In the genomic region with DNA sequence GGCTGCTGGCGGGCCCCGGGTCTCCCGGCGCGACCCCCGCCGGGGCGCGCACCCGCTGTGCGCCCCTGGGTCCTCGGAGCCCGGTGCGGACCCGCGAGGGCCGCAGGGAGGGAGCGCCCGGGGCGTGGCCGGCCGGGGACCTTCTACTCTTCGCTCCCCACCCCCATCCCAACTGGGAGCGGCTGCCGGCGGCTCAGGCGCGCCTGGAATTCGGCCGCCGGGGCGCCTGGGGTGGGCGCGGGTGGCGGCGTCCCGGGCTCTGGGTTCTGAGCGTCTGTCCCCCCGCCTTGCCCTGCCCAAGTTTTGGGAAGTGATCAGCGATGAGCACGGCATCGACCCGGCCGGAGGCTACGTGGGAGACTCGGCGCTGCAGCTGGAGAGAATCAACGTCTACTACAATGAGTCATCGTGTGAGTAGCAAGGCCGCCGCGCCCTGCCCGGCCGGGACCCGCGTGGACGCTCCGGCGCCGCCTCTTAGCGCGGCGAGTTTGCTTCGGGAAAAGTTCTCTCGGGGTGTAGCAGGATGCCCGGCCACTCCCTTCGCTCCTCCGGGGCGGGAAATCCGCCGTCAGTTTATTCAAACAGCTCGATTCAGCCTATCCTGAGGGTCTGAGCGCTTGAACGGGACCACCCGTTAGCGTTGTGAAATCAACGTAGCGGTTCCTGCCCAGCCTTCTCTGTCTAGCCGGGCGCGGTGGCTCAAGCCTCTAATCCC, we compare ENCODE assay signal across 1 cellular context.
TF ChIP-seq lines count a peak whose summit lies in the region.

No MANE protein-coding gene starts in this region.

TF ChIP-seq in K562, 482 proteins besides CTCF, POLR2A, EP300 and RAD21 (continued from another document and continues in another):
- no peak for TF ChIP-seq ZFP1 (CRISPR knock-in tag; IDR thresholded peaks at IDR 0.05)
- no peak for TF ChIP-seq HSF4 (CRISPR knock-in tag; IDR thresholded peaks at IDR 0.05; ENCODE audit: borderline replicate concordance)
- no peak for TF ChIP-seq U2AF2 (optimal IDR thresholded peaks at IDR 0.05; ENCODE audit: low read depth, low read length)
- no peak for TF ChIP-seq ZNF707 (CRISPR knock-in tag; conservative IDR thresholded peaks at IDR 0.05)
- 0 out of 2 replicates have a peak, but pooled peaks have one; percentile 13 for TF ChIP-seq CHCHD3 (CRISPR knock-in tag; IDR thresholded peaks at IDR 0.05)
- no peak for TF ChIP-seq RUNX1 (IDR thresholded peaks at IDR 0.05; ENCODE audit: low read depth)
- no peak for TF ChIP-seq CBX8 (IDR thresholded peaks at IDR 0.05; ENCODE audit: borderline replicate concordance, extremely low read depth, low read depth, low read length, poor library complexity, severe bottlenecking)
- TF ChIP-seq ZNF668 (CRISPR knock-in tag; IDR thresholded peaks at IDR 0.05): 0 out of 2 replicates have a peak, but pooled peaks have one; percentile 3
- no peak for TF ChIP-seq BDP1 (IDR thresholded peaks at IDR 0.05; ENCODE audit: insufficient read depth, insufficient read length)
- TF ChIP-seq, protein P1, sequence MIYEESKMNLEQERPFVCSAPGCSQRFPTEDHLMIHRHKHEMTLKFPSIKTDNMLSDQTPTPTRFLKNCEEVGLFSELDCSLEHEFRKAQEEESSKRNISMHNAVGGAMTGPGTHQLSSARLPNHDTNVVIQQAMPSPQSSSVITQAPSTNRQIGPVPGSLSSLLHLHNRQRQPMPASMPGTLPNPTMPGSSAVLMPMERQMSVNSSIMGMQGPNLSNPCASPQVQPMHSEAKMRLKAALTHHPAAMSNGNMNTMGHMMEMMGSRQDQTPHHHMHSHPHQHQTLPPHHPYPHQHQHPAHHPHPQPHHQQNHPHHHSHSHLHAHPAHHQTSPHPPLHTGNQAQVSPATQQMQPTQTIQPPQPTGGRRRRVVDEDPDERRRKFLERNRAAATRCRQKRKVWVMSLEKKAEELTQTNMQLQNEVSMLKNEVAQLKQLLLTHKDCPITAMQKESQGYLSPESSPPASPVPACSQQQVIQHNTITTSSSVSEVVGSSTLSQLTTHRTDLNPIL (CRISPR knock-in tag; IDR thresholded peaks at IDR 0.05): no peak
- TF ChIP-seq SETDB1 (IDR thresholded peaks at IDR 0.05; ENCODE audit: low read length): no peak
- TF ChIP-seq, protein P2, sequence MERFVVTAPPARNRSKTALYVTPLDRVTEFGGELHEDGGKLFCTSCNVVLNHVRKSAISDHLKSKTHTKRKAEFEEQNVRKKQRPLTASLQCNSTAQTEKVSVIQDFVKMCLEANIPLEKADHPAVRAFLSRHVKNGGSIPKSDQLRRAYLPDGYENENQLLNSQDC (CRISPR knock-in tag; IDR thresholded peaks at IDR 0.05): no peak
- no peak for TF ChIP-seq IRF2 (CRISPR knock-in tag; IDR thresholded peaks at IDR 0.05)
- TF ChIP-seq, protein P3, sequence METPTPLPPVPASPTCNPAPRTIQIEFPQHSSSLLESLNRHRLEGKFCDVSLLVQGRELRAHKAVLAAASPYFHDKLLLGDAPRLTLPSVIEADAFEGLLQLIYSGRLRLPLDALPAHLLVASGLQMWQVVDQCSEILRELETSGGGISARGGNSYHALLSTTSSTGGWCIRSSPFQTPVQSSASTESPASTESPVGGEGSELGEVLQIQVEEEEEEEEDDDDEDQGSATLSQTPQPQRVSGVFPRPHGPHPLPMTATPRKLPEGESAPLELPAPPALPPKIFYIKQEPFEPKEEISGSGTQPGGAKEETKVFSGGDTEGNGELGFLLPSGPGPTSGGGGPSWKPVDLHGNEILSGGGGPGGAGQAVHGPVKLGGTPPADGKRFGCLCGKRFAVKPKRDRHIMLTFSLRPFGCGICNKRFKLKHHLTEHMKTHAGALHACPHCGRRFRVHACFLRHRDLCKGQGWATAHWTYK (CRISPR knock-in tag; IDR thresholded peaks at IDR 0.05): peak; percentile 67; the same call in 1 of the 2 replicates
- TF ChIP-seq EGR1 (conservative IDR thresholded peaks at IDR 0.05): peak; percentile 43
- TF ChIP-seq SMAD3 (CRISPR knock-in tag; conservative IDR thresholded peaks at IDR 0.05): no peak
- TF ChIP-seq RBBP5 (IDR thresholded peaks at IDR 0.05; ENCODE audit: borderline replicate concordance, insufficient read depth, low read length, poor library complexity, severe bottlenecking): peak; percentile 50
- TF ChIP-seq ZFP36 (IDR thresholded peaks at IDR 0.05; ENCODE audit: low read depth, low read length, partially characterized antibody): no peak
- TF ChIP-seq KLF1 (tag; IDR thresholded peaks at IDR 0.05): no peak
- no peak for TF ChIP-seq POLR2AphosphoS2 (IDR thresholded peaks at IDR 0.05; ENCODE audit: low read length)
- TF ChIP-seq HCFC1 (IDR thresholded peaks at IDR 0.05; ENCODE audit: low read depth, low read length): no peak
- no peak for TF ChIP-seq MAFK (IDR thresholded peaks at IDR 0.05; ENCODE audit: low read length)
- TF ChIP-seq TGIF2 (CRISPR knock-in tag; IDR thresholded peaks at IDR 0.05): no peak
- 0 out of 2 replicates have a peak, but pooled peaks have one; percentile 2 for TF ChIP-seq ZNF316 (IDR thresholded peaks at IDR 0.05)
- no peak; the same call in 1 of the 2 replicates for TF ChIP-seq ZNF263 (CRISPR knock-in tag; IDR thresholded peaks at IDR 0.05; ENCODE audit: borderline replicate concordance)
- no peak for TF ChIP-seq RBM15 (IDR thresholded peaks at IDR 0.05; ENCODE audit: insufficient read depth, low read length)
- TF ChIP-seq, protein P4, sequence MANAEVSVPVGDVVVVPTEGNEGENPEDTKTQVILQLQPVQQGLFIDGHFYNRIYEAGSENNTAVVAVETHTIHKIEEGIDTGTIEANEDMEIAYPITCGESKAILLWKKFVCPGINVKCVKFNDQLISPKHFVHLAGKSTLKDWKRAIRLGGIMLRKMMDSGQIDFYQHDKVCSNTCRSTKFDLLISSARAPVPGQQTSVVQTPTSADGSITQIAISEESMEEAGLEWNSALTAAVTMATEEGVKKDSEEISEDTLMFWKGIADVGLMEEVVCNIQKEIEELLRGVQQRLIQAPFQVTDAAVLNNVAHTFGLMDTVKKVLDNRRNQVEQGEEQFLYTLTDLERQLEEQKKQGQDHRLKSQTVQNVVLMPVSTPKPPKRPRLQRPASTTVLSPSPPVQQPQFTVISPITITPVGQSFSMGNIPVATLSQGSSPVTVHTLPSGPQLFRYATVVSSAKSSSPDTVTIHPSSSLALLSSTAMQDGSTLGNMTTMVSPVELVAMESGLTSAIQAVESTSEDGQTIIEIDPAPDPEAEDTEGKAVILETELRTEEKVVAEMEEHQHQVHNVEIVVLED (CRISPR knock-in tag; IDR thresholded peaks at IDR 0.05): no peak
- TF ChIP-seq PHB (CRISPR knock-in tag; IDR thresholded peaks at IDR 0.05): no peak
- peak; percentile 78 for TF ChIP-seq CREM (IDR thresholded peaks at IDR 0.05; ENCODE audit: low read depth)
- TF ChIP-seq, protein P5, sequence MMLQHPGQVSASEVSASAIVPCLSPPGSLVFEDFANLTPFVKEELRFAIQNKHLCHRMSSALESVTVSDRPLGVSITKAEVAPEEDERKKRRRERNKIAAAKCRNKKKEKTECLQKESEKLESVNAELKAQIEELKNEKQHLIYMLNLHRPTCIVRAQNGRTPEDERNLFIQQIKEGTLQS (IDR thresholded peaks at IDR 0.05): peak; percentile 95
- TF ChIP-seq, protein P5 (CRISPR knock-in tag; conservative IDR thresholded peaks at IDR 0.05): peak; percentile 80
- TF ChIP-seq HNRNPL (IDR thresholded peaks at IDR 0.05; ENCODE audit: low read depth, low read length): no peak
- no peak for TF ChIP-seq ZNF354B (CRISPR knock-in tag; IDR thresholded peaks at IDR 0.05)
- no peak for TF ChIP-seq HEY1 (CRISPR knock-in tag; IDR thresholded peaks at IDR 0.05; ENCODE audit: borderline replicate concordance)
- TF ChIP-seq DIDO1 (tag; IDR thresholded peaks at IDR 0.05; ENCODE audit: low read depth): no peak
- TF ChIP-seq MED1 (CRISPR knock-in tag; IDR thresholded peaks at IDR 0.05; ENCODE audit: borderline replicate concordance): no peak
- TF ChIP-seq, protein P6, sequence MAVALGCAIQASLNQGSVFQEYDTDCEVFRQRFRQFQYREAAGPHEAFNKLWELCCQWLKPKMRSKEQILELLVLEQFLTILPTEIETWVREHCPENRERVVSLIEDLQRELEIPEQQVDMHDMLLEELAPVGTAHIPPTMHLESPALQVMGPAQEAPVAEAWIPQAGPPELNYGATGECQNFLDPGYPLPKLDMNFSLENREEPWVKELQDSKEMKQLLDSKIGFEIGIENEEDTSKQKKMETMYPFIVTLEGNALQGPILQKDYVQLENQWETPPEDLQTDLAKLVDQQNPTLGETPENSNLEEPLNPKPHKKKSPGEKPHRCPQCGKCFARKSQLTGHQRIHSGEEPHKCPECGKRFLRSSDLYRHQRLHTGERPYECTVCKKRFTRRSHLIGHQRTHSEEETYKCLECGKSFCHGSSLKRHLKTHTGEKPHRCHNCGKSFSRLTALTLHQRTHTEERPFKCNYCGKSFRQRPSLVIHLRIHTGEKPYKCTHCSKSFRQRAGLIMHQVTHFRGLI (CRISPR knock-in tag; IDR thresholded peaks at IDR 0.05): no peak
- no peak for TF ChIP-seq XRCC3 (IDR thresholded peaks at IDR 0.05)
- no peak for TF ChIP-seq KLF13 (tag; IDR thresholded peaks at IDR 0.05; ENCODE audit: borderline replicate concordance, low read depth)
- no peak for TF ChIP-seq ZNF134 (CRISPR knock-in tag; conservative IDR thresholded peaks at IDR 0.05)
- no peak for TF ChIP-seq TAF15 (IDR thresholded peaks at IDR 0.05; ENCODE audit: low read depth, low read length)
- TF ChIP-seq POLR2G (IDR thresholded peaks at IDR 0.05; ENCODE audit: low read depth, low read length): peak; percentile 78
- no peak for TF ChIP-seq WHSC1 (IDR thresholded peaks at IDR 0.05; ENCODE audit: low read length)
- no peak for TF ChIP-seq POLR2B (IDR thresholded peaks at IDR 0.05; ENCODE audit: low read depth, partially characterized antibody)
- no peak for TF ChIP-seq NUFIP1 (IDR thresholded peaks at IDR 0.05; ENCODE audit: partially characterized antibody)
- TF ChIP-seq IRF1 (CRISPR knock-in tag; IDR thresholded peaks at IDR 0.05; ENCODE audit: borderline replicate concordance): no peak
- TF ChIP-seq BCL6 (CRISPR knock-in tag; IDR thresholded peaks at IDR 0.05): no peak
- TF ChIP-seq, protein P7, sequence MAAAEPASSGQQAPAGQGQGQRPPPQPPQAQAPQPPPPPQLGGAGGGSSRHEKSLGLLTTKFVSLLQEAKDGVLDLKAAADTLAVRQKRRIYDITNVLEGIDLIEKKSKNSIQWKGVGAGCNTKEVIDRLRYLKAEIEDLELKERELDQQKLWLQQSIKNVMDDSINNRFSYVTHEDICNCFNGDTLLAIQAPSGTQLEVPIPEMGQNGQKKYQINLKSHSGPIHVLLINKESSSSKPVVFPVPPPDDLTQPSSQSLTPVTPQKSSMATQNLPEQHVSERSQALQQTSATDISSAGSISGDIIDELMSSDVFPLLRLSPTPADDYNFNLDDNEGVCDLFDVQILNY (CRISPR knock-in tag; IDR thresholded peaks at IDR 0.05): no peak
- no peak for TF ChIP-seq BHLHE40 (IDR thresholded peaks at IDR 0.05; ENCODE audit: low read length)
- TF ChIP-seq NELFE (IDR thresholded peaks at IDR 0.05; ENCODE audit: insufficient read depth, insufficient read length): no peak
- TF ChIP-seq CHD2 (IDR thresholded peaks at IDR 0.05; ENCODE audit: low read depth, low read length): no peak; the same call in 1 of the 2 replicates
- no peak for TF ChIP-seq RFX5 (IDR thresholded peaks at IDR 0.05; ENCODE audit: low read depth, low read length)
- no peak for TF ChIP-seq PKNOX1 (IDR thresholded peaks at IDR 0.05)
- TF ChIP-seq SRSF7 (optimal IDR thresholded peaks at IDR 0.05; ENCODE audit: low read depth, low read length): no peak
- no peak for TF ChIP-seq SP2 (IDR thresholded peaks at IDR 0.05; ENCODE audit: extremely low read depth, low read depth, low read length, poor library complexity, severe bottlenecking)
- TF ChIP-seq POU5F1 (IDR thresholded peaks at IDR 0.05; ENCODE audit: borderline replicate concordance, low read depth, low read length, partially characterized antibody): no peak
- 0 out of 2 replicates have a peak, but pooled peaks have one; percentile 3 for TF ChIP-seq GATAD2B (IDR thresholded peaks at IDR 0.05; ENCODE audit: borderline replicate concordance)
- TF ChIP-seq ZNF347 (CRISPR knock-in tag; IDR thresholded peaks at IDR 0.05; ENCODE audit: low read depth): no peak
- no peak for TF ChIP-seq PURB (CRISPR knock-in tag; IDR thresholded peaks at IDR 0.05; ENCODE audit: low read depth)
- peak; percentile 96 for TF ChIP-seq ZFX (CRISPR knock-in tag; IDR thresholded peaks at IDR 0.05)
- no peak for TF ChIP-seq MTA2 (IDR thresholded peaks at IDR 0.05; ENCODE audit: low read depth)
- no peak for TF ChIP-seq HOXB6 (CRISPR knock-in tag; IDR thresholded peaks at IDR 0.05; ENCODE audit: borderline replicate concordance)
- TF ChIP-seq IRF9 (tag; IDR thresholded peaks at IDR 0.05): no peak
- peak; percentile 25 for TF ChIP-seq DACH1 (IDR thresholded peaks at IDR 0.05; ENCODE audit: partially characterized antibody)
- no peak for TF ChIP-seq HDAC6 (IDR thresholded peaks at IDR 0.05; ENCODE audit: low read depth, low read length)
- TF ChIP-seq HMGN3 (IDR thresholded peaks at IDR 0.05; ENCODE audit: borderline replicate concordance, extremely low read depth, insufficient read length, low read depth, low read length): peak; percentile 46
- no peak for TF ChIP-seq ERF (CRISPR knock-in tag; IDR thresholded peaks at IDR 0.05)
- peak; percentile 76; the same call in 1 of the 2 replicates for TF ChIP-seq CBFB (CRISPR knock-in tag; IDR thresholded peaks at IDR 0.05)
- TF ChIP-seq STAG1 (CRISPR knock-in tag; IDR thresholded peaks at IDR 0.05; ENCODE audit: borderline replicate concordance): no peak; the same call in 1 of the 2 replicates
